Comparison of ENCODE assay signal across 16 cellular contexts in the genomic region with DNA sequence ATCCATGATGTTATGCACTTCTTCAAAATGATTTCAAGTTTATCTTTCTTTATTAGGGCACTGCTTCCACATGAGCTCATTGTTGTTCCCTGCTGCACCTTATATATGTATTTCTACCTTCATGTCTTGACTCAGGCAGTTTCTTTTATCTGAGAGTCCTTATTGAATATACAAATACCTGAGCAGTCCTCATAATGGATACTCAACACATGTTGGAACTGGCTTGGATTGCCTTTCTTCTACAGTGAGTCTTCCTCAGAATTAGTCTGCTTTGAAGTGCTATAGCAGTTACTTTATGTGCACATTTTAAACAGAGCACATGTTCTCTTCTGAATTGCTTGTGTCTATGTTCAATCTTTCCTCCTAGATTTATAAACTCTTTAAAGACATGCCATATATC. TPM values are rescaled to one million over a fixed set of nuclear protein-coding genes. Genes with fewer than 3 reads are reported as not detected.
DNase-seq lines count a peak whose midpoint lies in the region; ATAC-seq and TF ChIP-seq lines count a peak whose summit lies in the region.
"Had no signal": no experiment of that assay in that cellular context is flagged by ENCODE, and none has a peak within 500 bp of the region (broad histone marks: within the 10 kb centered on the region; RNA-seq: fewer than 3 reads in every experiment).

No MANE protein-coding gene starts in this region.

- no peak overlapping the region for H3K4me3 ChIP-seq in ACC112 (ENCODE audit: low read depth, low read length)
- no peak overlapping the region for H3K4me3 ChIP-seq in RWPE2 (ENCODE audit: severe bottlenecking)
- H3K4me3 ChIP-seq: BLaER1 treated with 17β-estradiol and CSF1 and Interleukin-3, amounts not matched to agents 10 nM and 100 nM had no signal

- no peaks in the 10 kb centered on the region for H3K79me2 ChIP-seq in ACC112 (ENCODE audit: control insufficient read depth, insufficient read depth, low read length, unreplicated experiment)

- H3K36me3 ChIP-seq in ACC112 (ENCODE audit: insufficient read depth, low read length) = no peaks in the 10 kb centered on the region
- peaks cover 2% of the 10 kb centered on the region; the same call in 1 of the 2 replicates for H3K36me3 ChIP-seq in RWPE2 (ENCODE audit: low read depth)
- H3K36me3 ChIP-seq: BLaER1 treated with 17β-estradiol and CSF1 and Interleukin-3, amounts not matched to agents 10 nM and 100 nM had no signal

- H3K27me3 ChIP-seq in ACC112 (ENCODE audit: insufficient read depth, low read length) = no peaks in the 10 kb centered on the region
- no peaks in the 10 kb centered on the region for H3K27me3 ChIP-seq in RWPE2 (ENCODE audit: insufficient read depth, poor library complexity, severe bottlenecking)
- H3K27me3 ChIP-seq: BLaER1 treated with 17β-estradiol and CSF1 and Interleukin-3, amounts not matched to agents 10 nM and 100 nM had no signal

- H3K27me3 Mint-ChIP-seq in osteocyte (ENCODE audit: unreplicated experiment) = peaks cover 3% of the 10 kb centered on the region
- H3K27me3 Mint-ChIP-seq in glutamatergic neuron (ENCODE audit: unreplicated experiment) = no peaks in the 10 kb centered on the region

- H3K27ac ChIP-seq in ACC112 (ENCODE audit: low read depth, low read length) (peak overlapping the region; percentile 88), RWPE2 (ENCODE audit: poor library complexity, severe bottlenecking) (peak overlapping the region; percentile 90)
- H3K27ac ChIP-seq: BLaER1 treated with 17β-estradiol and CSF1 and Interleukin-3, amounts not matched to agents 10 nM and 100 nM had no signal

- ATAC-seq in RWPE2 (ENCODE audit: low read depth) (no peak), esophagus mucosa (peak; percentile 42)

- H3K9me3 ChIP-seq in RWPE2 (ENCODE audit: severe bottlenecking) = no peaks in the 10 kb centered on the region
- H3K9me3 ChIP-seq: BLaER1 treated with 17β-estradiol and CSF1 and Interleukin-3, amounts not matched to agents 10 nM and 100 nM had no signal

- no peak for DNase-seq in RWPE2 (ENCODE audit: low spot score)
- DNase-seq in osteocyte (ENCODE audit: extremely low spot score, unreplicated experiment) = no peak
- no peak for DNase-seq in activated CD4-positive, alpha-beta T cell treated with anti-CD3 and anti-CD28 coated beads, Interleukin-2, amount 50 U/mL, for 4 hours
- no peak for DNase-seq in glutamatergic neuron
- no peak for DNase-seq in SHP77 treated with DMSO at 0.1 percent for 48 hours (lab: John Stamatoyannopoulos, UW)
- DNase-seq in NCI-H2227 (lab: John Stamatoyannopoulos, UW; ENCODE audit: unreplicated experiment) = no peak
- DNase-seq: DMS 273 treated with DMSO at 0.1 percent for 48 hours, GF-D8, NCI-H1105 treated with DMSO at 0.1 percent for 48 hours, NCI-H1694 treated with DMSO at 0.1 percent for 48 hours, NCI-H2107, NCI-H526 treated with DMSO at 0.1 percent for 48 hours had no signal

- H3K4me3 Mint-ChIP-seq in osteocyte (ENCODE audit: unreplicated experiment) (no peak overlapping the region), glutamatergic neuron (ENCODE audit: unreplicated experiment) (no peak overlapping the region)
- H3K4me3 Mint-ChIP-seq: HFFc6 had no signal

- no peaks in the 10 kb centered on the region for H3K36me3 Mint-ChIP-seq in osteocyte (ENCODE audit: unreplicated experiment)
- H3K36me3 Mint-ChIP-seq in glutamatergic neuron (ENCODE audit: unreplicated experiment) = no peaks in the 10 kb centered on the region

- H3K27ac Mint-ChIP-seq in osteocyte (ENCODE audit: unreplicated experiment) (peak overlapping the region; percentile 66), glutamatergic neuron (ENCODE audit: unreplicated experiment) (no peak overlapping the region)
- H3K27ac Mint-ChIP-seq: HFFc6 had no signal

- H3K9me3 Mint-ChIP-seq in osteocyte (ENCODE audit: unreplicated experiment) (no peaks in the 10 kb centered on the region), glutamatergic neuron (ENCODE audit: unreplicated experiment) (no peaks in the 10 kb centered on the region)
- H3K9me3 Mint-ChIP-seq: HFFc6 had no signal

- H2AFZ ChIP-seq in ACC112 (ENCODE audit: low read length, unreplicated experiment) = no peak overlapping the region

- H3K4me1 Mint-ChIP-seq in osteocyte (ENCODE audit: unreplicated experiment) = peaks cover 15% of the 10 kb centered on the region
- H3K4me1 Mint-ChIP-seq in glutamatergic neuron (ENCODE audit: low read depth, unreplicated experiment) = no peaks in the 10 kb centered on the region

- H3K4me1 ChIP-seq in ACC112 (ENCODE audit: control insufficient read depth, insufficient read depth, low read length, unreplicated experiment) (peaks cover 19% of the 10 kb centered on the region), RWPE2 (ENCODE audit: insufficient read depth, poor library complexity, severe bottlenecking) (peaks cover 43% of the 10 kb centered on the region)
- H3K4me1 ChIP-seq: BLaER1 treated with 17β-estradiol and CSF1 and Interleukin-3, amounts not matched to agents 10 nM and 100 nM had no signal

- TF ChIP-seq CTCF in RWPE2 (IDR thresholded peaks at IDR 0.05; ENCODE audit: poor library complexity, severe bottlenecking) (no peak), osteocyte (IDR thresholded peaks at IDR 0.05) (no peak), glutamatergic neuron (IDR thresholded peaks at IDR 0.05; ENCODE audit: partially characterized antibody, unreplicated experiment) (no peak)

RNA-seq across cellular contexts. Expression of a gene that starts 45.3 kb away (rescaled TPM):
- total RNA-seq in esophagus mucosa (97.3 TPM), osteocyte (58.7 and 62.4 TPM in 2 replicates), glutamatergic neuron (ENCODE audit: unreplicated experiment) (87.9 TPM)
